In the genomic region with DNA sequence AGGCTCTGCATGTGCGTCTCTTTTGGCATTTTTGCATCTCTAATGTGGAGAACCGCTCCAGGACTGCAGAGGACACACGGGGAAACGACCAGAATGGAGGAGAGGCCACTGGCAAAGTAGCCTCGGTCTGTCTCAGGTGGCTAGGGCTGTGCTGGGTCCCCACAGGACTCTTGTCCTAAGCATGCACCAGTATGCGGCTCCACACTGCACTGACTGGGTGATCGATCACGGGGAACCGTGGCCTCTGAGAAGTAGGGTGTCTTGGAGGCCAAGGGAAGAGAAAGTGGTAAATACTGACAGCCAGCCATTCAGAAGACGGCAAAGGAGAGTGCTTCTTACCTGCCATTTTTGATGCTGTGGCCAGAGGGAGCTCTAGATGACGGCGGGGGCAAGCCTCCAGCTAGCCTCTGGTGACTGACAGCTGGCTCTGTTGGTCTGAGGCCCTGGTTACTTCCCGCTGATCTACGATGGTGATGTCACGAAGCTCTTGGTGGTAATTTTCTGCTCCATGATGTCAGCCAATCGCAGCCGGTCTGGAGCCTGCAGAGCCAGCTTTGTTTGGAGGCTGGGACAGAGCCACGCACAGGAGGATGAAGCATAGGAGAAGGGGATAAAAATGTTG, we compare ENCODE assay signal across 8 cellular contexts. TPM values are rescaled to one million over a fixed set of nuclear protein-coding genes. Genes with fewer than 3 reads are reported as not detected.
DNase-seq lines count a peak whose midpoint lies in the region; ATAC-seq lines count a peak whose summit lies in the region.

No MANE protein-coding gene starts in this region.

- DNase-seq in NCI-H2107 treated with DMSO at 0.1 percent for 48 hours (lab: John Stamatoyannopoulos, UW; ENCODE audit: unreplicated experiment) (peak; percentile 90), NCI-H2107 (lab: John Stamatoyannopoulos, UW) (no peak), RKO (ENCODE audit: low spot score) (peak; percentile 76), memory B cell (ENCODE audit: low spot score in 2 of 2) (no peak), amniotic stem cell (lab: John Stamatoyannopoulos, UW) (no peak)
- no peak for DNase-seq in stimulated activated naive CD8-positive, alpha-beta T cell treated with anti-CD3 and anti-CD28 coated beads, Interleukin-15, Interleukin-2, amounts not matched to agents 100 U/mL and 50 U/mL, for 24 hours

- H3K27ac Mint-ChIP-seq in memory B cell, result peak overlapping the region; percentile 14
- H3K27ac Mint-ChIP-seq in activated T-helper 17 cell treated with anti-CD3 and anti-CD28 coated beads, Interleukin-2, amount 50 U/mL, for 72 hours, result no peak overlapping the region

- no peaks in the 10 kb centered on the region for H3K27me3 Mint-ChIP-seq in memory B cell
- peaks cover 9% of the 10 kb centered on the region for H3K27me3 Mint-ChIP-seq in activated T-helper 17 cell treated with anti-CD3 and anti-CD28 coated beads, Interleukin-2, amount 50 U/mL, for 72 hours

- H3K9me3 Mint-ChIP-seq in memory B cell, result no peaks in the 10 kb centered on the region
- no peaks in the 10 kb centered on the region for H3K9me3 Mint-ChIP-seq in activated T-helper 17 cell treated with anti-CD3 and anti-CD28 coated beads, Interleukin-2, amount 50 U/mL, for 72 hours

- no peak overlapping the region for H3K4me3 Mint-ChIP-seq in memory B cell
- H3K4me3 Mint-ChIP-seq in activated T-helper 17 cell treated with anti-CD3 and anti-CD28 coated beads, Interleukin-2, amount 50 U/mL, for 72 hours, result no peak overlapping the region

- H3K4me1 Mint-ChIP-seq in memory B cell, result peaks cover 4% of the 10 kb centered on the region
- no peaks in the 10 kb centered on the region for H3K4me1 Mint-ChIP-seq in activated T-helper 17 cell treated with anti-CD3 and anti-CD28 coated beads, Interleukin-2, amount 50 U/mL, for 72 hours

- no peaks in the 10 kb centered on the region for H3K36me3 Mint-ChIP-seq in memory B cell
- no peaks in the 10 kb centered on the region for H3K36me3 Mint-ChIP-seq in activated T-helper 17 cell treated with anti-CD3 and anti-CD28 coated beads, Interleukin-2, amount 50 U/mL, for 72 hours (ENCODE audit: low read depth)

- ATAC-seq in HG03108 (IDR thresholded peaks at IDR 0.05; ENCODE audit: unreplicated experiment), result peak; percentile 46
- ATAC-seq in memory B cell (ENCODE audit: low read depth), result peak; percentile 77
- ATAC-seq in stimulated activated naive CD8-positive, alpha-beta T cell treated with anti-CD3 and anti-CD28 coated beads, Interleukin-15, Interleukin-2, amounts not matched to agents 100 U/mL and 50 U/mL, for 24 hours, result no peak
- ATAC-seq in activated T-helper 17 cell treated with anti-CD3 and anti-CD28 coated beads, Interleukin-2, amount 50 U/mL, for 72 hours (replicated peaks), result no peak

RNA-seq across cellular contexts. Expression of a gene that starts 40.4 kb away (rescaled TPM):
- total RNA-seq in activated T-helper 17 cell treated with anti-CD3 and anti-CD28 coated beads, Interleukin-2, amount 50 U/mL, for 72 hours, result 10 to 100 TPM in 1 of 2 donors, 1 to 10 TPM in 1; 5.7 to 11.7 TPM

Comparison
In these comparisons a context has a peak if more than half of its experiments do, and no peak if none do; other contexts are left out.
1. DNase-seq: peak in NCI-H2107 treated with DMSO at 0.1 percent for 48 hours (single experiment) and RKO (single experiment); none in NCI-H2107 (single experiment), memory B cell (0 of 2), stimulated activated naive CD8-positive, alpha-beta T cell treated with anti-CD3 and anti-CD28 coated beads, Interleukin-15, Interleukin-2, amounts not matched to agents 100 U/mL and 50 U/mL, for 24 hours (single experiment) and amniotic stem cell (single experiment).
2. ATAC-seq: peak in HG03108 (single experiment) and memory B cell (single experiment); none in stimulated activated naive CD8-positive, alpha-beta T cell treated with anti-CD3 and anti-CD28 coated beads, Interleukin-15, Interleukin-2, amounts not matched to agents 100 U/mL and 50 U/mL, for 24 hours (single experiment) and activated T-helper 17 cell treated with anti-CD3 and anti-CD28 coated beads, Interleukin-2, amount 50 U/mL, for 72 hours (single experiment).